In the genomic region with DNA sequence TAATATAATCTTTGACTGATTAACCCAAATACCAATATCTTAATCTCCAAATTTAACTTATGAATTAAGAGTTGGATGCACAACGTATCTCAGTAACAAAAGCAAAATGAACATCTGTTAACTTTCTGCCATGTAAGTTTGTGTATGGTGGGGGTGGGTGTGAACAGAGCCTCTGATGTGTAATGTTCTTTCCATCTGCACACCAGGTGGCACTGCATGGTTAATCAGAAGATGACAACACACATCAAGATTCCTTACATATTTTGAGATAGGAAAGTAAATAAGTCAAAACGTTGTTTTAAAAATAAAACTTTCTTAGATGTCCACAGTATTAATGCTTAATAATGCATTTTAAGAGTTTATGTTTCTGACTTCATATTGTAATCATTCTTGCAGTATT, we compare ENCODE assay signal across 10 cellular contexts.
DNase-seq lines count a peak whose midpoint lies in the region; ATAC-seq and TF ChIP-seq lines count a peak whose summit lies in the region.
"Had no signal": no experiment of that assay in that cellular context is flagged by ENCODE, and none has a peak within 500 bp of the region (broad histone marks: within the 10 kb centered on the region; RNA-seq: fewer than 3 reads in every experiment).

No MANE protein-coding gene starts in this region.

- H3K4me1 Mint-ChIP-seq in activated CD4-positive, alpha-beta T cell treated with anti-CD3 and anti-CD28 coated beads, Interleukin-2, amount 10 ng/mL, durations not matched to agents 7 days and 5 days, result no peaks in the 10 kb centered on the region
- peaks cover 5% of the 10 kb centered on the region for H3K4me1 Mint-ChIP-seq in chondrocyte (ENCODE audit: low read depth)
- H3K4me1 Mint-ChIP-seq in CD14-positive monocyte, result no peaks in the 10 kb centered on the region
- H3K4me1 Mint-ChIP-seq: activated naive CD8-positive, alpha-beta T cell treated with anti-CD3 and anti-CD28 coated beads, Interleukin-2, amount 50 U/mL, for 24 hours; IgD-negative memory B cell had no signal

- peak; percentile 7 for DNase-seq in activated CD4-positive, alpha-beta T cell treated with anti-CD3 and anti-CD28 coated beads, Interleukin-2, amount 10 ng/mL, durations not matched to agents 7 days and 5 days
- no peak for DNase-seq in activated CD4-positive, alpha-beta T cell treated with anti-CD3 and anti-CD28 coated beads, Interleukin-2, amount 50 U/mL, for 48 hours
- DNase-seq in NCI-H1694 (lab: John Stamatoyannopoulos, UW) (peak; percentile 62), chondrocyte (ENCODE audit: low spot score) (no peak), renal cortical epithelial cell (ENCODE audit: low read depth) (peak; percentile 36), CD14-positive monocyte (ENCODE audit: low spot score) (no peak)
- DNase-seq: activated naive CD8-positive, alpha-beta T cell treated with anti-CD3 and anti-CD28 coated beads, Interleukin-2, amount 50 U/mL, for 24 hours had no signal

- CTCF ChIA-PET in activated CD4-positive, alpha-beta T cell treated with anti-CD3 and anti-CD28 coated beads, Interleukin-2, amount 10 ng/mL, durations not matched to agents 7 days and 5 days (lab: Charles Lee), result no interaction called here

- intact Hi-C loops in CD14-positive monocyte (cut with micrococcal nuclease), result no loop called here

- H3K4me3 Mint-ChIP-seq in activated CD4-positive, alpha-beta T cell treated with anti-CD3 and anti-CD28 coated beads, Interleukin-2, amount 10 ng/mL, durations not matched to agents 7 days and 5 days, result no peak overlapping the region
- H3K4me3 Mint-ChIP-seq in chondrocyte (ENCODE audit: unreplicated experiment) (no peak overlapping the region), CD14-positive monocyte (no peak overlapping the region)
- H3K4me3 Mint-ChIP-seq: activated naive CD8-positive, alpha-beta T cell treated with anti-CD3 and anti-CD28 coated beads, Interleukin-2, amount 50 U/mL, for 24 hours; IgD-negative memory B cell had no signal

- H3K27me3 Mint-ChIP-seq in activated CD4-positive, alpha-beta T cell treated with anti-CD3 and anti-CD28 coated beads, Interleukin-2, amount 10 ng/mL, durations not matched to agents 7 days and 5 days, result no peaks in the 10 kb centered on the region
- H3K27me3 Mint-ChIP-seq in chondrocyte (ENCODE audit: low read depth), result no peaks in the 10 kb centered on the region
- H3K27me3 Mint-ChIP-seq in CD14-positive monocyte (ENCODE audit: low read depth in 3 of 3), result peaks cover 0 to 1% (median 0%) of the 10 kb centered on the region in 3 donors
- H3K27me3 Mint-ChIP-seq: activated naive CD8-positive, alpha-beta T cell treated with anti-CD3 and anti-CD28 coated beads, Interleukin-2, amount 50 U/mL, for 24 hours; IgD-negative memory B cell had no signal

- peaks cover 8% of the 10 kb centered on the region for H3K36me3 Mint-ChIP-seq in activated CD4-positive, alpha-beta T cell treated with anti-CD3 and anti-CD28 coated beads, Interleukin-2, amount 10 ng/mL, durations not matched to agents 7 days and 5 days (ENCODE audit: low read depth)
- H3K36me3 Mint-ChIP-seq in chondrocyte (ENCODE audit: low read depth), result peaks cover 2% of the 10 kb centered on the region
- H3K36me3 Mint-ChIP-seq in CD14-positive monocyte, result peaks cover 36 to 38% of the 10 kb centered on the region in 2 donors

- no peaks in the 10 kb centered on the region for H3K9me3 Mint-ChIP-seq in activated CD4-positive, alpha-beta T cell treated with anti-CD3 and anti-CD28 coated beads, Interleukin-2, amount 10 ng/mL, durations not matched to agents 7 days and 5 days
- no peaks in the 10 kb centered on the region for H3K9me3 Mint-ChIP-seq in chondrocyte (ENCODE audit: low read depth)
- H3K9me3 Mint-ChIP-seq in CD14-positive monocyte, result peaks cover 0 to 2% (median 0%) of the 10 kb centered on the region in 7 donors
- H3K9me3 Mint-ChIP-seq: activated naive CD8-positive, alpha-beta T cell treated with anti-CD3 and anti-CD28 coated beads, Interleukin-2, amount 50 U/mL, for 24 hours had no signal

- POLR2A ChIA-PET in activated CD4-positive, alpha-beta T cell treated with anti-CD3 and anti-CD28 coated beads, Interleukin-2, amount 10 ng/mL, durations not matched to agents 7 days and 5 days (lab: Charles Lee), result no interaction called here

- ATAC-seq in HG02938 (IDR thresholded peaks at IDR 0.05; ENCODE audit: unreplicated experiment) (no peak), GM18502 (IDR thresholded peaks at IDR 0.05; ENCODE audit: poor library complexity, unreplicated experiment) (no peak)
- ATAC-seq: activated naive CD8-positive, alpha-beta T cell treated with anti-CD3 and anti-CD28 coated beads, Interleukin-2, amount 50 U/mL, for 24 hours had no signal

- TF ChIP-seq CTCF in chondrocyte (IDR thresholded peaks at IDR 0.05) (peak; percentile 73), CD14-positive monocyte (IDR thresholded peaks at IDR 0.05) (no peak)

- H3K27ac Mint-ChIP-seq in activated CD4-positive, alpha-beta T cell treated with anti-CD3 and anti-CD28 coated beads, Interleukin-2, amount 10 ng/mL, durations not matched to agents 7 days and 5 days, result no peak overlapping the region
- H3K27ac Mint-ChIP-seq in chondrocyte (ENCODE audit: unreplicated experiment) (no peak overlapping the region), CD14-positive monocyte (no peak overlapping the region)
- H3K27ac Mint-ChIP-seq: activated naive CD8-positive, alpha-beta T cell treated with anti-CD3 and anti-CD28 coated beads, Interleukin-2, amount 50 U/mL, for 24 hours; IgD-negative memory B cell had no signal

Comparison
In these comparisons a context has a peak if more than half of its experiments do, and no peak if none do; other contexts are left out.
1. DNase-seq: peak in activated CD4-positive, alpha-beta T cell treated with anti-CD3 and anti-CD28 coated beads, Interleukin-2, amount 10 ng/mL, durations not matched to agents 7 days and 5 days (single experiment), NCI-H1694 (single experiment) and renal cortical epithelial cell (single experiment); none in activated CD4-positive, alpha-beta T cell treated with anti-CD3 and anti-CD28 coated beads, Interleukin-2, amount 50 U/mL, for 48 hours (0 of 2), chondrocyte (single experiment) and CD14-positive monocyte (single experiment).